Comparison of ENCODE assay signal across 11 cellular contexts in the genomic region with DNA sequence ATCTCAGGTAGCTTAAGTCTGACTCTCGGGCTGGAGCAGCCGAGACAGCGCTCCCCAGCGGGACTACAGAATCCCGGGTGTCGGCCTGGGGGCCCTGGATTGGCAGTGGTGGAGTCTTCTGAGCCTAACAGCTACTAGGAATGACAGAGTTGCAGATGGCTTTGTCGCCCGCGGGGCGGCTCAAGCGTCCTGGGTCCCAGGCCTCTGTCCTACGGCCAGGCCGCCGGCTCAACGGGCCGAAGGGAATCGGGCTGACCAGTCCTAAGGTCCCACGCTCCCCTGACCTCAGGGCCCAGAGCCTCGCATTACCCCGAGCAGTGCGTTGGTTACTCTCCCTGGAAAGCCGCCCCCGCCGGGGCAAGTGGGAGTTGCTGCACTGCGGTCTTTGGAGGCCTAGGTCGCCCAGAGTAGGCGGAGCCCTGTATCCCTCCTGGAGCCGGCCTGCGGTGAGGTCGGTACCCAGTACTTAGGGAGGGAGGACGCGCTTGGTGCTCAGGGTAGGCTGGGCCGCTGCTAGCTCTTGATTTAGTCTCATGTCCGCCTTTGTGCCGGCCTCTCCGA. TPM values are rescaled to one million over a fixed set of nuclear protein-coding genes. Genes with fewer than 3 reads are reported as not detected.
DNase-seq lines count a peak whose midpoint lies in the region; ATAC-seq and TF ChIP-seq lines count a peak whose summit lies in the region.
"Had no signal": no experiment of that assay in that cellular context is flagged by ENCODE, and none has a peak within 500 bp of the region (broad histone marks: within the 10 kb centered on the region; RNA-seq: fewer than 3 reads in every experiment).

No MANE protein-coding gene starts in this region.

- no peak overlapping the region for H3K27ac ChIP-seq in ectodermal cell (ENCODE audit: insufficient read depth, low read depth, low read length, poor library complexity, severe bottlenecking)

- H3K4me3 ChIP-seq in NT2/D1 (ENCODE audit: insufficient read length, low read depth) (peak overlapping the region; percentile 53), ectodermal cell (ENCODE audit: insufficient read depth, low read depth, low read length) (peak overlapping the region; percentile 16)
- H3K4me3 ChIP-seq: lung had no signal

- H3K4me1 Mint-ChIP-seq in stimulated activated effector memory CD8-positive, alpha-beta T cell treated with anti-CD3 and anti-CD28 coated beads, Interleukin-12 subunit alpha, Interleukin-12 subunit beta, amount 100 ng/mL, for 72 hours, result peaks cover 19% of the 10 kb centered on the region

- H3K27me3 ChIP-seq in NT2/D1 (ENCODE audit: insufficient read depth, insufficient read length) (peaks cover 77% of the 10 kb centered on the region), ectodermal cell (ENCODE audit: control insufficient read depth, insufficient read depth, low read length, poor library complexity, severe bottlenecking) (peaks cover 93% of the 10 kb centered on the region)

- H3K27ac Mint-ChIP-seq in stimulated activated effector memory CD8-positive, alpha-beta T cell treated with anti-CD3 and anti-CD28 coated beads, Interleukin-12 subunit alpha, Interleukin-12 subunit beta, amount 100 ng/mL, for 72 hours, result no peak overlapping the region
- H3K27ac Mint-ChIP-seq: activated naive CD4-positive, alpha-beta T cell treated with anti-CD3 and anti-CD28 coated beads, Interleukin-2, amount 10 ng/mL, durations not matched to agents 7 days and 5 days; T-helper 1 cell treated with Interleukin-12 subunit alpha and Interleukin-12 subunit beta and Interleukin-4 antibody, amounts not matched to agents 30 μg/mL and 1 μg/mL, for 36 hours had no signal

- WGBS in ectodermal cell, 2 experiments, result 2 to 3% methylated on average over 36 of the region's 36 CpGs

- peak overlapping the region; percentile 74 for H3K9ac ChIP-seq in NT2/D1 (ENCODE audit: insufficient read length, low read depth)

- H3K4me1 ChIP-seq in NT2/D1 (ENCODE audit: insufficient read depth, insufficient read length) (no peaks in the 10 kb centered on the region), ectodermal cell (ENCODE audit: control insufficient read depth, insufficient read depth, low read length) (peaks cover 7% of the 10 kb centered on the region)

- H3K36me3 Mint-ChIP-seq in stimulated activated effector memory CD8-positive, alpha-beta T cell treated with anti-CD3 and anti-CD28 coated beads, Interleukin-12 subunit alpha, Interleukin-12 subunit beta, amount 100 ng/mL, for 72 hours, result peaks cover 4% of the 10 kb centered on the region
- H3K36me3 Mint-ChIP-seq: activated naive CD4-positive, alpha-beta T cell treated with anti-CD3 and anti-CD28 coated beads, Interleukin-2, amount 10 ng/mL, durations not matched to agents 7 days and 5 days had no signal

- peak overlapping the region; percentile 52 for H3K4me3 Mint-ChIP-seq in stimulated activated effector memory CD8-positive, alpha-beta T cell treated with anti-CD3 and anti-CD28 coated beads, Interleukin-12 subunit alpha, Interleukin-12 subunit beta, amount 100 ng/mL, for 72 hours
- H3K4me3 Mint-ChIP-seq: activated naive CD4-positive, alpha-beta T cell treated with anti-CD3 and anti-CD28 coated beads, Interleukin-2, amount 10 ng/mL, durations not matched to agents 7 days and 5 days; T-helper 1 cell treated with Interleukin-12 subunit alpha and Interleukin-12 subunit beta and Interleukin-4 antibody, amounts not matched to agents 30 μg/mL and 1 μg/mL, for 36 hours had no signal

- H3K36me3 ChIP-seq in NT2/D1 (ENCODE audit: insufficient read depth, insufficient read length, low read length), result no peaks in the 10 kb centered on the region
- no peaks in the 10 kb centered on the region for H3K36me3 ChIP-seq in ectodermal cell (ENCODE audit: control insufficient read depth, insufficient read depth, low read length)

- TF ChIP-seq POLR2A in GM18505 (IDR thresholded peaks at IDR 0.05; ENCODE audit: borderline replicate concordance, extremely low read depth, insufficient read depth, insufficient read length), result no peak

- H3K9me3 ChIP-seq in NT2/D1 (ENCODE audit: insufficient read depth, low read length) (no peaks in the 10 kb centered on the region), ectodermal cell (ENCODE audit: control insufficient read depth, low read length) (no peaks in the 10 kb centered on the region)

- DNase-seq in NT2/D1 (ENCODE audit: low read depth, low spot score) (no peak), iPS-NIHi7 (ENCODE audit: extremely low spot score) (peak; percentile 65), DMS 273 (lab: John Stamatoyannopoulos, UW; ENCODE audit: unreplicated experiment) (no peak), NCI-H1930 (lab: John Stamatoyannopoulos, UW) (no peak)
- no peak for DNase-seq in stimulated activated effector memory CD8-positive, alpha-beta T cell treated with anti-CD3 and anti-CD28 coated beads, Interleukin-12 subunit alpha, Interleukin-12 subunit beta, amount 100 ng/mL, for 72 hours (ENCODE audit: low spot score in 2 of 2)
- DNase-seq: activated naive CD4-positive, alpha-beta T cell treated with anti-CD3 and anti-CD28 coated beads, Interleukin-2, amount 10 ng/mL, durations not matched to agents 7 days and 5 days; NCI-H2171 had no signal

- H3K9me3 Mint-ChIP-seq in stimulated activated effector memory CD8-positive, alpha-beta T cell treated with anti-CD3 and anti-CD28 coated beads, Interleukin-12 subunit alpha, Interleukin-12 subunit beta, amount 100 ng/mL, for 72 hours, result no peaks in the 10 kb centered on the region
- H3K9me3 Mint-ChIP-seq: activated naive CD4-positive, alpha-beta T cell treated with anti-CD3 and anti-CD28 coated beads, Interleukin-2, amount 10 ng/mL, durations not matched to agents 7 days and 5 days; T-helper 1 cell treated with Interleukin-12 subunit alpha and Interleukin-12 subunit beta and Interleukin-4 antibody, amounts not matched to agents 30 μg/mL and 1 μg/mL, for 36 hours had no signal

- ATAC-seq in stimulated activated effector memory CD8-positive, alpha-beta T cell treated with anti-CD3 and anti-CD28 coated beads, Interleukin-12 subunit alpha, Interleukin-12 subunit beta, amount 100 ng/mL, for 72 hours, result no peak
- ATAC-seq in GM18505 (IDR thresholded peaks at IDR 0.05; ENCODE audit: unreplicated experiment), result no peak

RNA-seq across cellular contexts. Expression of gene SIX2, which starts 8.8 kb away (rescaled TPM):
- polyA plus RNA-seq in ectodermal cell (2013, experiment 1 of 4), result 0.76 TPM
- 0.57 TPM for polyA plus RNA-seq in ectodermal cell (2013, experiment 2 of 4)
- 0.48 TPM for polyA plus RNA-seq in ectodermal cell (2013, experiment 3 of 4)
- 1.2 TPM for polyA plus RNA-seq in ectodermal cell (2013, experiment 4 of 4)

RNA-seq across cellular contexts. Expression of gene SIX3, which starts 58.9 kb away (rescaled TPM):
- polyA plus RNA-seq in ectodermal cell (2013, experiment 1 of 4), result 1.3 TPM
- 3.5 TPM for polyA plus RNA-seq in ectodermal cell (2013, experiment 2 of 4)
- polyA plus RNA-seq in ectodermal cell (2013, experiment 3 of 4), result 2.4 TPM
- 4.5 TPM for polyA plus RNA-seq in ectodermal cell (2013, experiment 4 of 4)
